ENCODE assay signal across 8 cellular contexts in genomic region chr22:37658133-37659065, GRCh38. TPM values are rescaled to one million over a fixed set of nuclear protein-coding genes. Genes with fewer than 3 reads are reported as not detected.
DNase-seq lines count a peak whose midpoint lies in the region; ATAC-seq lines count a peak whose summit lies in the region.

PDXP (plus strand) TSS chr22:37658723; CDS start chr22:37658783, 60 bp downstream.

- peaks cover 38% of the 10 kb centered on the region for H3K36me3 Mint-ChIP-seq in dendritic cell treated with granulocyte-macrophage colony-stimulating factor and Interleukin-4, amounts not matched to agents 40 ng/mL and 50 ng/mL, for 4 days (ENCODE audit: low read depth)

- H3K9me3 Mint-ChIP-seq in dendritic cell treated with granulocyte-macrophage colony-stimulating factor and Interleukin-4, amounts not matched to agents 40 ng/mL and 50 ng/mL, for 4 days: no peaks in the 10 kb centered on the region

- H3K9ac ChIP-seq in BLaER1 treated with 17β-estradiol and CSF1 and Interleukin-3, amounts not matched to agents 10 nM and 100 nM: peak within 1 kb of the TSS; percentile 80 to 95 (median 91)

- ATAC-seq in GM19351 (IDR thresholded peaks at IDR 0.05; ENCODE audit: unreplicated experiment) (peak; percentile 86), HG03521 (IDR thresholded peaks at IDR 0.05; ENCODE audit: unreplicated experiment) (peak; percentile 81), left lobe of liver (peak; percentile 85)

- peaks cover 12 to 24% (median 17%) of the 10 kb centered on the region in 11 experiments for H3K36me3 ChIP-seq in BLaER1 treated with 17β-estradiol and CSF1 and Interleukin-3, amounts not matched to agents 10 nM and 100 nM

- H3K4me1 ChIP-seq in BLaER1 treated with 17β-estradiol and CSF1 and Interleukin-3, amounts not matched to agents 10 nM and 100 nM: peaks cover 47 to 62% (median 50%) of the 10 kb centered on the region in 10 experiments

- no peaks in the 10 kb centered on the region for H3K27me3 Mint-ChIP-seq in dendritic cell treated with granulocyte-macrophage colony-stimulating factor and Interleukin-4, amounts not matched to agents 40 ng/mL and 50 ng/mL, for 4 days

- peak within 1 kb of the TSS; percentile 73 to 98 (median 87) for H3K4me3 ChIP-seq in BLaER1 treated with 17β-estradiol and CSF1 and Interleukin-3, amounts not matched to agents 10 nM and 100 nM

- H3K4me1 Mint-ChIP-seq in dendritic cell treated with granulocyte-macrophage colony-stimulating factor and Interleukin-4, amounts not matched to agents 40 ng/mL and 50 ng/mL, for 4 days (ENCODE audit: low read depth): peaks cover 56% of the 10 kb centered on the region

- peak within 1 kb of the TSS; percentile 84 for H3K4me3 Mint-ChIP-seq in dendritic cell treated with granulocyte-macrophage colony-stimulating factor and Interleukin-4, amounts not matched to agents 40 ng/mL and 50 ng/mL, for 4 days

- no peaks in the 10 kb centered on the region for H3K27me3 ChIP-seq in BLaER1 treated with 17β-estradiol and CSF1 and Interleukin-3, amounts not matched to agents 10 nM and 100 nM

- intact Hi-C loops in dendritic cell treated with granulocyte-macrophage colony-stimulating factor and Interleukin-4, amounts not matched to agents 40 ng/mL and 50 ng/mL, for 4 days (cut with micrococcal nuclease): loop anchor here (1.0 kb wide), 1 partner anchor 19 kb away; no protein-coding TSS in a partner anchor

- peaks cover 10 to 70% (median 45%) of the 10 kb centered on the region in 11 experiments; a peak in 21 of 22 replicates for H4K20me1 ChIP-seq in BLaER1 treated with 17β-estradiol and CSF1 and Interleukin-3, amounts not matched to agents 10 nM and 100 nM

- H3K9me3 ChIP-seq in BLaER1 treated with 17β-estradiol and CSF1 and Interleukin-3, amounts not matched to agents 10 nM and 100 nM (replicated peaks in 1 of 11): no peaks in the 10 kb centered on the region

- H3K27ac ChIP-seq in BLaER1 treated with 17β-estradiol and CSF1 and Interleukin-3, amounts not matched to agents 10 nM and 100 nM: peak within 1 kb of the TSS; percentile 36 to 92 (median 87); a peak in 21 of 22 replicates

- H3K4me2 ChIP-seq in BLaER1 treated with 17β-estradiol and CSF1 and Interleukin-3, amounts not matched to agents 10 nM and 100 nM: peak within 1 kb of the TSS; percentile 91 to 100 (median 98)

- peak within 1 kb of the TSS; percentile 86 for H3K27ac Mint-ChIP-seq in dendritic cell treated with granulocyte-macrophage colony-stimulating factor and Interleukin-4, amounts not matched to agents 40 ng/mL and 50 ng/mL, for 4 days

- peak; percentile 99 for DNase-seq in NCI-H748 (lab: John Stamatoyannopoulos, UW; ENCODE audit: unreplicated experiment)
- peak; percentile 98 for DNase-seq in activated CD4-positive, alpha-beta T cell treated with anti-CD3 and anti-CD28 coated beads, Interleukin-2, amount 50 U/mL, for 1 hour
- peak; percentile 100 for DNase-seq in left lobe of liver (ENCODE audit: low spot score)
- peak; percentile 96 for DNase-seq in stimulated activated CD4-positive, alpha-beta T cell treated with anti-CD3 and anti-CD28 coated beads, Interleukin-2, amount 100 ng/mL, for 4 hours (ENCODE audit: low read depth)

RNA-seq across cellular contexts. Expression of gene PDXP, which starts in this region (rescaled TPM):
- total RNA-seq in left lobe of liver: 40.9 TPM

Comparison
In these comparisons a context has a peak if more than half of its experiments do, and no peak if none do; other contexts are left out.
1. Peak in every context shown above with its lines: DNase-seq, ATAC-seq, H3K4me3 ChIP-seq and H3K27ac ChIP-seq.